ENCODE assay signal across 9 cellular contexts in genomic region chr6:108914235-108915022, GRCh38.
DNase-seq lines count a peak whose midpoint lies in the region; ATAC-seq, FAIRE-seq and TF ChIP-seq lines count a peak whose summit lies in the region.
"Had no signal": no experiment of that assay in that cellular context is flagged by ENCODE, and none has a peak within 500 bp of the region (broad histone marks: within the 10 kb centered on the region; RNA-seq: fewer than 3 reads in every experiment).

No MANE protein-coding gene starts in this region.

- WGBS in mesendoderm (ENCODE audit: extremely low coverage, insufficient coverage, low lambda C conversion rate) = no CpG with 5 or more reads among the region's 4 CpGs
- WGBS in prostate gland = 56% methylated on average over 4 of the region's 4 CpGs

- no peaks in the 10 kb centered on the region for H3K79me1 ChIP-seq in mesendoderm (ENCODE audit: low read length)

- in situ Hi-C loops in Panc1 (cut with HindIII; ENCODE audit: low pct_unique_long_range_greater_than_20kb, low sequenced_read_pairs) = no loop called here

- H3K27ac ChIP-seq in Panc1 (ENCODE audit: low read length) (no peak overlapping the region), mesendoderm (ENCODE audit: low read depth, low read length) (no peak overlapping the region), prostate gland (no peak overlapping the region)
- H3K27ac ChIP-seq: skin epidermis had no signal

- no peak overlapping the region for H2BK5ac ChIP-seq in mesendoderm (ENCODE audit: low read length)

- no peak overlapping the region for H3K9ac ChIP-seq in mesendoderm (ENCODE audit: low read length)

- no peak overlapping the region for H3K23ac ChIP-seq in mesendoderm (ENCODE audit: low read length)

- intact Hi-C loops in Panc1 (cut with micrococcal nuclease; ENCODE audit: unreplicated experiment) = loop anchor here (5.0 kb wide), 1 partner anchor 158 kb away; no protein-coding TSS in a partner anchor
- intact Hi-C loops in prostate gland (cut with DNase I) = no loop called here

- DNase-seq in NCI-H146 (lab: John Stamatoyannopoulos, UW) = peak; percentile 35
- DNase-seq in NCI-H146 treated with DMSO at 0.1 percent for 48 hours (lab: John Stamatoyannopoulos, UW; ENCODE audit: unreplicated experiment) = no peak
- DNase-seq in Panc1 (ENCODE audit: low read depth, low spot score) = no peak
- DNase-seq in bronchial epithelial cell (ENCODE audit: low read depth) = no peak
- peak; percentile 80 for DNase-seq in mesendoderm
- DNase-seq in RCC 7860 (ENCODE audit: low spot score) = no peak
- DNase-seq in prostate gland (ENCODE audit: low spot score) = no peak
- DNase-seq in GM12892 (ENCODE audit: insufficient read length) = no peak

- H4K5ac ChIP-seq in mesendoderm (ENCODE audit: low read length) = no peak overlapping the region

- peak; percentile 91 for TF ChIP-seq CTCF in Panc1 (IDR thresholded peaks at IDR 0.05)
- TF ChIP-seq CTCF in bronchial epithelial cell (IDR thresholded peaks at IDR 0.05; ENCODE audit: insufficient read depth, low read length, severe bottlenecking) = peak; percentile 55
- TF ChIP-seq CTCF in prostate gland (IDR thresholded peaks at IDR 0.05) = peak in 2 of 4 experiments; percentile 14 to 36

- no peak overlapping the region for H2AK5ac ChIP-seq in mesendoderm (ENCODE audit: low read length)

- TF ChIP-seq POLR2A in prostate gland (IDR thresholded peaks at IDR 0.05) (no peak), GM12892 (IDR thresholded peaks at IDR 0.05; ENCODE audit: low read depth, low read length) (no peak)

- no peak overlapping the region for H3K4me2 ChIP-seq in mesendoderm (ENCODE audit: low read length)

- H4K8ac ChIP-seq in mesendoderm (ENCODE audit: low read depth, low read length) = no peak overlapping the region

- H3K79me2 ChIP-seq in mesendoderm (ENCODE audit: control insufficient read depth, insufficient read depth, low read length) = no peaks in the 10 kb centered on the region

- H3K56ac ChIP-seq in mesendoderm (ENCODE audit: low read length) = no peak overlapping the region

- H3K36me3 ChIP-seq in Panc1 (ENCODE audit: control insufficient read depth, insufficient read depth, low read length) (no peaks in the 10 kb centered on the region), bronchial epithelial cell (ENCODE audit: control insufficient read depth, insufficient read depth, low read length) (no peaks in the 10 kb centered on the region), mesendoderm (ENCODE audit: control insufficient read depth, insufficient read depth, low read length) (no peaks in the 10 kb centered on the region), prostate gland (no peaks in the 10 kb centered on the region)

- H3K18ac ChIP-seq in mesendoderm (ENCODE audit: low read length) = no peak overlapping the region

- POLR2A ChIA-PET in Panc1 (lab: Charles Lee) = interaction anchor here (0.6 to 0.7 kb wide), 2 partner anchors 22 to 157 kb away, joined by 4 read pairs; no protein-coding TSS in a partner anchor

- H3K4me3 ChIP-seq in Panc1 (ENCODE audit: low read depth in 2 of 2, low read length in 2 of 2) = no peak overlapping the region
- no peak overlapping the region for H3K4me3 ChIP-seq in bronchial epithelial cell (ENCODE audit: low read depth, low read length)
- H3K4me3 ChIP-seq in mesendoderm (ENCODE audit: low read length) = no peak overlapping the region
- H3K4me3 ChIP-seq in prostate gland = no peak overlapping the region
- H3K4me3 ChIP-seq: skin epidermis had no signal

- BruUV-seq in Panc1 (replicated peaks; lab: Mats Ljungman, UMichigan) = no TSS peak

- peaks cover 8% of the 10 kb centered on the region; the same call in 1 of the 2 replicates for H3K27me3 ChIP-seq in Panc1 (ENCODE audit: control insufficient read depth, insufficient read depth, low read length)
- H3K27me3 ChIP-seq in bronchial epithelial cell (ENCODE audit: control insufficient read depth, insufficient read depth, low read length) = no peaks in the 10 kb centered on the region
- no peaks in the 10 kb centered on the region for H3K27me3 ChIP-seq in mesendoderm (ENCODE audit: insufficient read depth, low read length, poor library complexity)
- H3K27me3 ChIP-seq in prostate gland (replicated peaks; ENCODE audit: insufficient read depth) = no peaks in the 10 kb centered on the region

- CTCF ChIA-PET in Panc1 (lab: Charles Lee) = interaction anchor here (0.7 to 1.0 kb wide), 2 partner anchors 159 to 324 kb away, joined by 3 to 6 read pairs; no protein-coding TSS in a partner anchor

- FAIRE-seq in bronchial epithelial cell (lab: Jason Lieb, UNC) (no peak), RCC 7860 (lab: Jason Lieb, UNC) (no peak), GM12892 (lab: Jason Lieb, UNC) (no peak)

- no peak overlapping the region for H3K4ac ChIP-seq in mesendoderm (ENCODE audit: low read depth, low read length)

- peak; percentile 56; the same call in 1 of the 2 replicates for ATAC-seq in Panc1

- H2BK15ac ChIP-seq in mesendoderm (replicated peaks; ENCODE audit: low read depth) = no peak overlapping the region

- H3K9me3 ChIP-seq in Panc1 (ENCODE audit: control insufficient read depth, insufficient read depth, low read depth, low read length) (no peaks in the 10 kb centered on the region), prostate gland (no peaks in the 10 kb centered on the region)

- no peaks in the 10 kb centered on the region for H3K4me1 ChIP-seq in Panc1 (ENCODE audit: control insufficient read depth, insufficient read depth, low read length)
- H3K4me1 ChIP-seq in mesendoderm (ENCODE audit: control insufficient read depth, low read depth, low read length) = no peaks in the 10 kb centered on the region
- no peaks in the 10 kb centered on the region for H3K4me1 ChIP-seq in prostate gland (replicated peaks)

- no peak overlapping the region for H2BK120ac ChIP-seq in mesendoderm (ENCODE audit: low read depth, low read length)

Comparison
In these comparisons a context has a peak if more than half of its experiments do, and no peak if none do; other contexts are left out.
1. DNase-seq: peak in NCI-H146 (single experiment) and mesendoderm (single experiment); none in NCI-H146 treated with DMSO at 0.1 percent for 48 hours (single experiment), Panc1 (single experiment), bronchial epithelial cell (single experiment), RCC 7860 (single experiment), prostate gland (single experiment) and GM12892 (single experiment).